ENCODE assay signal across 8 cellular contexts in genomic region chr2:24047703-24048033, GRCh38. TPM values are rescaled to one million over a fixed set of nuclear protein-coding genes. Genes with fewer than 3 reads are reported as not detected.
A peak's percentile ranks its signal among the peaks of the same experiment; 100 is the strongest.
DNase-seq lines count a peak whose midpoint lies in the region; ATAC-seq lines count a peak whose summit lies in the region.

No MANE protein-coding gene starts in this region.

- CTCF ChIA-PET in CD4-positive, alpha-beta memory T cell (lab: Charles Lee; ENCODE audit: partially characterized antibody): interaction anchor here (1.0 to 2.7 kb wide), 6 partner anchors 18 to 122 kb away, joined by 3 to 15 read pairs (median 5); partner anchors contain the start of genes ATAD2B and TP53I3

- H3K36me3 Mint-ChIP-seq in CD4-positive, alpha-beta memory T cell: peaks cover 0 to 5% of the 10 kb centered on the region in 2 donors
- peaks cover 5% of the 10 kb centered on the region for H3K36me3 Mint-ChIP-seq in activated naive CD8-positive, alpha-beta T cell treated with anti-CD3 and anti-CD28 coated beads for 36 hours
- H3K36me3 Mint-ChIP-seq in naive thymus-derived CD8-positive, alpha-beta T cell: peaks cover 0 to 4% (median 0%) of the 10 kb centered on the region in 3 donors

- POLR2A ChIA-PET in CD4-positive, alpha-beta memory T cell (lab: Charles Lee; ENCODE audit: partially characterized antibody): interaction anchor here (0.6 to 5.5 kb wide), 9 partner anchors 11 to 920 kb away, joined by 3 to 70 read pairs (median 4); partner anchors contain the start of genes ATAD2B, SF3B6 and TP53I3
- POLR2A ChIA-PET in naive thymus-derived CD8-positive, alpha-beta T cell (lab: Charles Lee): interaction anchor here (0.9 to 6.7 kb wide), 10 partner anchors 11 to 121 kb away, joined by 3 to 48 read pairs (median 3); partner anchors contain the start of genes ATAD2B, SF3B6, TP53I3 and UBXN2A

- intact Hi-C loops in CD4-positive, alpha-beta memory T cell (cut with micrococcal nuclease): loop anchor here (1.0 to 2.0 kb wide), 3 partner anchors 29 to 120 kb away; partner anchors contain the start of genes ATAD2B, SF3B6 and TP53I3

- no peak for DNase-seq in CD4-positive, alpha-beta memory T cell
- no peak for DNase-seq in activated naive CD8-positive, alpha-beta T cell treated with anti-CD3 and anti-CD28 coated beads for 36 hours
- no peak for DNase-seq in naive thymus-derived CD8-positive, alpha-beta T cell
- DNase-seq in HPDE6-E6E7 (ENCODE audit: extremely low spot score): no peak
- DNase-seq in NK-92 treated with Interleukin-12 subunit alpha and Interleukin-12 subunit beta, amount 100 ng/mL, for 24 hours (lab: John Stamatoyannopoulos, UW): no peak
- no peak for DNase-seq in DMS 273 treated with DMSO at 0.1 percent for 48 hours (lab: John Stamatoyannopoulos, UW)

- peaks cover 16 to 28% (median 25%) of the 10 kb centered on the region in 4 donors for H3K4me1 Mint-ChIP-seq in CD4-positive, alpha-beta memory T cell
- peaks cover 20% of the 10 kb centered on the region for H3K4me1 Mint-ChIP-seq in activated naive CD8-positive, alpha-beta T cell treated with anti-CD3 and anti-CD28 coated beads for 36 hours
- peaks cover 12 to 35% (median 30%) of the 10 kb centered on the region in 4 donors for H3K4me1 Mint-ChIP-seq in naive thymus-derived CD8-positive, alpha-beta T cell

- H3K4me3 ChIP-seq in CD4-positive, alpha-beta memory T cell (ENCODE audit: low read length in 2 of 2): peak overlapping the region in 1 of 2 donors; percentile 89

- peaks cover 0 to 1% of the 10 kb centered on the region in 2 donors for H3K27me3 Mint-ChIP-seq in CD4-positive, alpha-beta memory T cell
- H3K27me3 Mint-ChIP-seq in activated naive CD8-positive, alpha-beta T cell treated with anti-CD3 and anti-CD28 coated beads for 36 hours: peaks cover 6% of the 10 kb centered on the region
- H3K27me3 Mint-ChIP-seq in naive thymus-derived CD8-positive, alpha-beta T cell: peaks cover 0 to 5% (median 1%) of the 10 kb centered on the region in 5 donors

- ATAC-seq in HG02884 (IDR thresholded peaks at IDR 0.05; ENCODE audit: unreplicated experiment) (peak; percentile 2), GM21786 (IDR thresholded peaks at IDR 0.05; ENCODE audit: unreplicated experiment) (no peak)
- ATAC-seq in naive thymus-derived CD8-positive, alpha-beta T cell: no peak

- H3K27ac ChIP-seq in CD4-positive, alpha-beta memory T cell (ENCODE audit: low read depth, low read length): no peak overlapping the region

- no peaks in the 10 kb centered on the region for H3K9me3 Mint-ChIP-seq in CD4-positive, alpha-beta memory T cell
- H3K9me3 Mint-ChIP-seq in activated naive CD8-positive, alpha-beta T cell treated with anti-CD3 and anti-CD28 coated beads for 36 hours: no peaks in the 10 kb centered on the region
- H3K9me3 Mint-ChIP-seq in naive thymus-derived CD8-positive, alpha-beta T cell: no peaks in the 10 kb centered on the region

- H3K4me3 Mint-ChIP-seq in CD4-positive, alpha-beta memory T cell: peak overlapping the region; percentile 91 to 100 (median 96)
- H3K4me3 Mint-ChIP-seq in activated naive CD8-positive, alpha-beta T cell treated with anti-CD3 and anti-CD28 coated beads for 36 hours: peak overlapping the region; percentile 100
- peak overlapping the region; percentile 93 to 99 (median 96) for H3K4me3 Mint-ChIP-seq in naive thymus-derived CD8-positive, alpha-beta T cell

- peaks cover 25% of the 10 kb centered on the region for H3K4me1 ChIP-seq in CD4-positive, alpha-beta memory T cell (ENCODE audit: insufficient read depth, low read length)

- H3K9me3 ChIP-seq in CD4-positive, alpha-beta memory T cell (ENCODE audit: control insufficient read depth in 1 of 2, low read length in 2 of 2): no peaks in the 10 kb centered on the region

- H3K36me3 ChIP-seq in CD4-positive, alpha-beta memory T cell (ENCODE audit: insufficient read depth, low read length): no peaks in the 10 kb centered on the region

- H3K27me3 ChIP-seq in CD4-positive, alpha-beta memory T cell (ENCODE audit: insufficient read depth, low read length): no peaks in the 10 kb centered on the region

- peak overlapping the region; percentile 19 to 98 (median 92) for H3K27ac Mint-ChIP-seq in CD4-positive, alpha-beta memory T cell
- H3K27ac Mint-ChIP-seq in activated naive CD8-positive, alpha-beta T cell treated with anti-CD3 and anti-CD28 coated beads for 36 hours: peak overlapping the region; percentile 96
- peak overlapping the region in 9 of 10 donors; percentile 83 to 96 (median 94) for H3K27ac Mint-ChIP-seq in naive thymus-derived CD8-positive, alpha-beta T cell

RNA-seq across cellular contexts. Expression of gene WDCP, which starts 0.5 kb away (rescaled TPM):
- total RNA-seq in CD4-positive, alpha-beta memory T cell: 10 to 100 TPM; 17.5 to 20.5 TPM
- polyA plus RNA-seq in CD4-positive, alpha-beta memory T cell: 1 to 10 TPM; 4.8 to 5.1 TPM
- 10 to 100 TPM; 20.9 to 22.2 TPM for total RNA-seq in activated naive CD8-positive, alpha-beta T cell treated with anti-CD3 and anti-CD28 coated beads for 36 hours
- 10 to 100 TPM; 14.9 to 15.6 TPM for total RNA-seq in naive thymus-derived CD8-positive, alpha-beta T cell
- polyA plus RNA-seq in naive thymus-derived CD8-positive, alpha-beta T cell: 1 to 10 TPM; 3.4 to 6.5 (median 5.0) TPM

RNA-seq across cellular contexts. Expression of gene FKBP1B, which starts 1.9 kb away (rescaled TPM):
- total RNA-seq in CD4-positive, alpha-beta memory T cell: 1 to 10 TPM in 1 of 2 experiments, under 1 TPM in 1; 0.58 to 1.3 TPM
- polyA plus RNA-seq in CD4-positive, alpha-beta memory T cell: 1 to 10 TPM; 2.3 to 2.5 TPM
- total RNA-seq in activated naive CD8-positive, alpha-beta T cell treated with anti-CD3 and anti-CD28 coated beads for 36 hours: 1 to 10 TPM in 1 of 2 experiments, under 1 TPM in 1; 0.99 to 1.0 TPM
- under 1 TPM; 0.39 to 0.49 TPM for total RNA-seq in naive thymus-derived CD8-positive, alpha-beta T cell
- 1 to 10 TPM in 1 of 3 donors, under 1 TPM in 1, not detected in 1; 0.77 to 1.9 TPM for polyA plus RNA-seq in naive thymus-derived CD8-positive, alpha-beta T cell

RNA-seq across cellular contexts. Expression of gene SF3B6, which starts 28.5 kb away (rescaled TPM):
- total RNA-seq in CD4-positive, alpha-beta memory T cell: 10 to 100 TPM; 50.0 to 55.3 TPM
- 100 to 1,000 TPM; 180 to 238 TPM for polyA plus RNA-seq in CD4-positive, alpha-beta memory T cell
- 100 to 1,000 TPM; 159 to 165 TPM for total RNA-seq in activated naive CD8-positive, alpha-beta T cell treated with anti-CD3 and anti-CD28 coated beads for 36 hours
- total RNA-seq in naive thymus-derived CD8-positive, alpha-beta T cell: 10 to 100 TPM; 55.8 to 57.7 TPM
- 100 to 1,000 TPM; 161 to 208 (median 195) TPM for polyA plus RNA-seq in naive thymus-derived CD8-positive, alpha-beta T cell

RNA-seq across cellular contexts. Expression of gene TP53I3, which starts 37.0 kb away (rescaled TPM):
- total RNA-seq in CD4-positive, alpha-beta memory T cell: under 1 TPM; 0.20 to 0.47 TPM
- under 1 TPM in 1 of 2 donors, not detected in 1; 0.15 TPM for polyA plus RNA-seq in CD4-positive, alpha-beta memory T cell
- 1 to 10 TPM; 1.8 to 2.3 TPM for total RNA-seq in activated naive CD8-positive, alpha-beta T cell treated with anti-CD3 and anti-CD28 coated beads for 36 hours
- total RNA-seq in naive thymus-derived CD8-positive, alpha-beta T cell: 1 to 10 TPM in 1 of 2 experiments, not detected in 1; 1.0 TPM
- under 1 TPM in 2 of 3 donors, not detected in 1; 0.39 to 0.44 TPM for polyA plus RNA-seq in naive thymus-derived CD8-positive, alpha-beta T cell

RNA-seq across cellular contexts. Expression of gene MFSD2B, which starts 37.8 kb away (rescaled TPM):
- not detected for total RNA-seq in CD4-positive, alpha-beta memory T cell
- polyA plus RNA-seq in CD4-positive, alpha-beta memory T cell: not detected
- total RNA-seq in activated naive CD8-positive, alpha-beta T cell treated with anti-CD3 and anti-CD28 coated beads for 36 hours: under 1 TPM; 0.36 to 0.37 TPM
- under 1 TPM in 1 of 2 experiments, not detected in 1; 0.44 TPM for total RNA-seq in naive thymus-derived CD8-positive, alpha-beta T cell
- under 1 TPM in 1 of 3 donors, not detected in 2; 0.14 TPM for polyA plus RNA-seq in naive thymus-derived CD8-positive, alpha-beta T cell
